8 cellular contexts compared by ENCODE assay signal in the genomic region with DNA sequence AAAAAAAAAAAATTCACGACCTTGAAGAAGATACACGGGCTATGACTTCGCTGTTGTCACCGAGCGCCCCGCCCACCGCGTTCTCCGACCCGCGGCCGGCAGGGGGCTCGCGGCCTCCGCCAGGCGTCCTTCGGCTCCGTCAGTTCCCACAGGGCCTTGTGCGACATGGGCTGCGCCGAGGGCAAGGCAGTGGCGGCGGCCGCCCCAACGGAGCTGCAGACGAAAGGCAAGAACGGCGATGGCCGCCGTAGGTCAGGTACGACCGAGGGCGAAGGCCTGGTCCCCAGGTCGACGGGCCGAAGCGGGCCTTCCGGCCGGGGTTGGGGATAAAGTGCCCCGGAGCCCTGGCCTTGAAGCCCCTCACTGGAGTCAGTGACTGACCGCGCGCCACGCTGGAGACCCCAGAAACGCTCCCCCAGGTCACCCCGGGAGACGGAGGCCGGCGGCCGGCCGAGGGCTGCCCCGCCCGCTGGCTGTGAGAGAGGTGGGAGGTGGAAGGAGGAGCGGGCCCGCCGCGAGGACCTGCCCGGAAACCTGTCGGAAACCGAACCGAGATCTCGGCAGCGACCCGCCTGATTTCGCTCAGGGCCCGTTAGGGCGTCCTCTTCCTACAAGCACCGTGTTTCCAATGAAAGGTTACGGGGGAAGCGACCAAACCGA. TPM values are rescaled to one million over a fixed set of nuclear protein-coding genes. Genes with fewer than 3 reads are reported as not detected.
DNase-seq lines count a peak whose midpoint lies in the region; ATAC-seq and TF ChIP-seq lines count a peak whose summit lies in the region.

A gene (plus strand): TSS at position 142 of the 660 bp plus-strand sequence. CDS start 24 bp downstream, at position 166.

- ATAC-seq in GM19025 (IDR thresholded peaks at IDR 0.05; ENCODE audit: low read depth, unreplicated experiment): peak; percentile 94
- ATAC-seq in HG03342 (IDR thresholded peaks at IDR 0.05; ENCODE audit: unreplicated experiment): peak; percentile 93
- ATAC-seq in psoas muscle: peak; percentile 95 to 99 (median 98)

- H3K27ac ChIP-seq in adipose tissue (ENCODE audit: low read depth, low read length): peak within 1 kb of the TSS; percentile 38
- peak within 1 kb of the TSS; percentile 91 to 92 for H3K27ac ChIP-seq in right atrium auricular region
- peak within 1 kb of the TSS; percentile 69 for H3K27ac ChIP-seq in psoas muscle

- intact Hi-C loops in psoas muscle (cut with DNase I): loop anchor here (2.0 to 5.0 kb wide), 4 partner anchors 72 to 143 kb away; a partner anchor contains a TSS

- H3K9me3 ChIP-seq in right atrium auricular region (no peaks in the 10 kb centered on the region), psoas muscle (no peaks in the 10 kb centered on the region)

- WGBS in adipose tissue, 3 donors: 1 to 4% (median 2%) methylated on average over 60 to 71 of the region's 71 CpGs
- 4 to 5% (median 4%) methylated on average over 59 to 71 of the region's 71 CpGs for WGBS in psoas muscle, 3 donors

- H3K4me3 ChIP-seq in AG09309 (ENCODE audit: control insufficient read depth, low read depth, low read length): peak within 1 kb of the TSS; percentile 38
- H3K4me3 ChIP-seq in right atrium auricular region: peak within 1 kb of the TSS; percentile 48 to 68
- peak within 1 kb of the TSS; percentile 77 for H3K4me3 ChIP-seq in psoas muscle

- DNase-seq in AG09309 (ENCODE audit: low read depth): no peak
- peak; percentile 58 to 89 (median 74) for DNase-seq in T-helper 1 cell
- peak; percentile 89 for DNase-seq in right atrium auricular region (ENCODE audit: low spot score)
- peak; percentile 85 to 91 for DNase-seq in psoas muscle
- peak; percentile 80 for DNase-seq in ureter (ENCODE audit: low spot score)

- peak; percentile 64 for TF ChIP-seq CTCF in AG09309 (IDR thresholded peaks at IDR 0.05; ENCODE audit: control insufficient read depth, insufficient read depth, low read depth, low read length, missing control alignments)
- TF ChIP-seq CTCF in right atrium auricular region (IDR thresholded peaks at IDR 0.05): peak; percentile 85 to 93
- TF ChIP-seq CTCF in psoas muscle (IDR thresholded peaks at IDR 0.05): peak; percentile 85

- H3K27me3 ChIP-seq in right atrium auricular region (no peaks in the 10 kb centered on the region), psoas muscle (ENCODE audit: insufficient read depth in 3 of 3, low read length in 2 of 3) (no peaks in the 10 kb centered on the region)

- H3K4me1 ChIP-seq in right atrium auricular region: peaks cover 0 to 38% of the 10 kb centered on the region in 2 donors
- H3K4me1 ChIP-seq in psoas muscle: peaks cover 12% of the 10 kb centered on the region

- H3K36me3 ChIP-seq in right atrium auricular region (no peaks in the 10 kb centered on the region), psoas muscle (ENCODE audit: insufficient read depth in 1 of 2, low read depth in 1 of 2) (no peaks in the 10 kb centered on the region)

RNA-seq across cellular contexts. Expression of the gene that starts here (rescaled TPM):
- polyA plus RNA-seq in adipose tissue (10 to 100 TPM; 12.7 to 72.1 (median 44.7) TPM), psoas muscle (100 to 1,000 TPM in 1 of 3 donors, 10 to 100 TPM in 2; 46.0 to 202 (median 64.3) TPM)
- total RNA-seq in right atrium auricular region (100 to 1,000 TPM; 191 to 286 TPM), psoas muscle (100 to 1,000 TPM; 102 to 249 (median 113) TPM), ureter (45.5 TPM)

Comparison
In these comparisons a context has a peak if more than half of its experiments do, and no peak if none do; other contexts are left out.
1. H3K27ac ChIP-seq: peak in every context shown above with its lines; median percentile 92 in right atrium auricular region; 69 in psoas muscle; 38 in adipose tissue.